Comparison of ENCODE assay signal across 20 cellular contexts in the genomic region with DNA sequence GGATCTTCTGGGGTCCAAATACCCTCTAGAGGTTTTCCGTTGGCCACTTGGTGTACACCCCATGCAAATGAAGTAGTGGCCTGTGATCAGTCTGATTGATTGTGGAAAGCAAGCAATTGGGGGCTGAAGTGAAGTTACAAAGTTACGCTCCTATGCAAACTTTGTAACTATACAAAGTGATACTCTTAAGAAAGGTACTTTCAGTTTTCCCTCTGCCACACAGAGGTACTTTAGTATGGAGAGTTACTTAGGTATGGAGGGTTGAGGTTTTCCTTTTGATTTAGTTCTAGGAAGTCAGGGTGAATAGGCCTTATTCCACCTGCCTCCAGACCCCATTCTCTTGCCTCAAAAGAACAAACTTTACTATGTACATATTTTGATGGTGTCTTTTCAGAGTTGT. TPM values are rescaled to one million over a fixed set of nuclear protein-coding genes. Genes with fewer than 3 reads are reported as not detected.
DNase-seq lines count a peak whose midpoint lies in the region; ATAC-seq and TF ChIP-seq lines count a peak whose summit lies in the region.
"Had no signal": no experiment of that assay in that cellular context is flagged by ENCODE, and none has a peak within 500 bp of the region (broad histone marks: within the 10 kb centered on the region; RNA-seq: fewer than 3 reads in every experiment).

No MANE protein-coding gene starts in this region.

- H3K4me3 Mint-ChIP-seq in activated CD4-positive, alpha-beta T cell treated with anti-CD3 and anti-CD28 coated beads for 36 hours, result no peak overlapping the region
- H3K4me3 Mint-ChIP-seq in T-helper 17 cell, result peak overlapping the region; percentile 36
- H3K4me3 Mint-ChIP-seq in naive thymus-derived CD8-positive, alpha-beta T cell, result peak overlapping the region in 6 of 10 donors; percentile 6 to 47 (median 36)
- H3K4me3 Mint-ChIP-seq: neural progenitor cell had no signal

- no peak for DNase-seq in activated CD4-positive, alpha-beta T cell treated with anti-CD3 and anti-CD28 coated beads for 36 hours
- no peak for DNase-seq in activated CD4-positive, alpha-beta T cell treated with anti-CD3 and anti-CD28 coated beads, Interleukin-2, amount 50 U/mL, for 4 hours
- no peak for DNase-seq in T-helper 17 cell
- no peak for DNase-seq in naive thymus-derived CD8-positive, alpha-beta T cell
- no peak for DNase-seq in BE2C
- no peak for DNase-seq in islet precursor cell
- DNase-seq in activated CD4-positive, CD25-positive, alpha-beta regulatory T cell treated with anti-CD3 and anti-CD28 coated beads, Interleukin-2, amount 50 U/mL, for 72 hours, result no peak
- DNase-seq: amygdala; C1 segment of cervical spinal cord; effector CD8-positive, alpha-beta T cell; GM23248; heart left ventricle; NCI-H1436 treated with DMSO at 0.1 percent for 48 hours; NCI-H2171 treated with DMSO at 0.1 percent for 48 hours; NCI-H748 treated with DMSO at 0.1 percent for 48 hours; PC-3; stomach had no signal

- H3K4me1 Mint-ChIP-seq in activated CD4-positive, alpha-beta T cell treated with anti-CD3 and anti-CD28 coated beads for 36 hours, result peaks cover 57% of the 10 kb centered on the region
- peaks cover 26% of the 10 kb centered on the region for H3K4me1 Mint-ChIP-seq in T-helper 17 cell
- H3K4me1 Mint-ChIP-seq in naive thymus-derived CD8-positive, alpha-beta T cell, result peaks cover 16 to 75% (median 54%) of the 10 kb centered on the region in 4 donors
- H3K4me1 Mint-ChIP-seq: neural progenitor cell had no signal

- H3K9me3 ChIP-seq in T-helper 17 cell (ENCODE audit: control insufficient read depth, low read length, poor library complexity, severe bottlenecking) (no peaks in the 10 kb centered on the region), BE2C (no peaks in the 10 kb centered on the region)
- H3K9me3 ChIP-seq: heart left ventricle, stomach had no signal

- peaks cover 10% of the 10 kb centered on the region for H3K36me3 Mint-ChIP-seq in activated CD4-positive, alpha-beta T cell treated with anti-CD3 and anti-CD28 coated beads for 36 hours (ENCODE audit: low read depth)
- H3K36me3 Mint-ChIP-seq in T-helper 17 cell (ENCODE audit: low read depth), result no peaks in the 10 kb centered on the region
- H3K36me3 Mint-ChIP-seq in naive thymus-derived CD8-positive, alpha-beta T cell, result peaks cover 0 to 13% (median 0%) of the 10 kb centered on the region in 3 donors

- CTCF ChIA-PET in activated CD4-positive, alpha-beta T cell treated with anti-CD3 and anti-CD28 coated beads for 36 hours (lab: Charles Lee), result no interaction called here

- no peaks in the 10 kb centered on the region for H3K27me3 Mint-ChIP-seq in activated CD4-positive, alpha-beta T cell treated with anti-CD3 and anti-CD28 coated beads for 36 hours
- no peaks in the 10 kb centered on the region for H3K27me3 Mint-ChIP-seq in T-helper 17 cell
- no peaks in the 10 kb centered on the region for H3K27me3 Mint-ChIP-seq in naive thymus-derived CD8-positive, alpha-beta T cell

- no peak for TF ChIP-seq CTCF in BE2C (IDR thresholded peaks at IDR 0.05; ENCODE audit: low read depth, low read length)

- intact Hi-C loops in activated CD4-positive, alpha-beta T cell treated with anti-CD3 and anti-CD28 coated beads for 36 hours (cut with DNase I, micrococcal nuclease), result no loop called here

- no peaks in the 10 kb centered on the region for H3K4me1 ChIP-seq in BE2C
- H3K4me1 ChIP-seq: neural progenitor cell had no signal

- POLR2A ChIA-PET in activated CD4-positive, alpha-beta T cell treated with anti-CD3 and anti-CD28 coated beads for 36 hours (lab: Charles Lee), result no interaction called here
- POLR2A ChIA-PET in naive thymus-derived CD8-positive, alpha-beta T cell (lab: Charles Lee), result no interaction called here

- no peak overlapping the region for H3K4me3 ChIP-seq in BE2C (ENCODE audit: low read depth, low read length)
- H3K4me3 ChIP-seq: GM23248, heart left ventricle, neural progenitor cell, stomach had no signal

- H3K27me3 ChIP-seq in BE2C, result no peaks in the 10 kb centered on the region
- H3K27me3 ChIP-seq: heart left ventricle, neural progenitor cell, stomach had no signal

- peak overlapping the region; percentile 33 for H3K27ac Mint-ChIP-seq in activated CD4-positive, alpha-beta T cell treated with anti-CD3 and anti-CD28 coated beads for 36 hours
- no peak overlapping the region for H3K27ac Mint-ChIP-seq in T-helper 17 cell
- H3K27ac Mint-ChIP-seq in naive thymus-derived CD8-positive, alpha-beta T cell, result peak overlapping the region in 6 of 10 donors; percentile 40 to 83 (median 64)
- H3K27ac Mint-ChIP-seq: activated T-helper 2 cell treated with anti-CD3 and anti-CD28 coated beads, Interferon-gamma antibody, Interleukin-2, Interleukin-4, amounts not matched to agents 10 μg/mL and 5 μg/mL and 100 μg/mL, durations not matched to agents 14 hours and 24 hours and 36 hours; neural progenitor cell had no signal

- ATAC-seq in activated CD4-positive, alpha-beta T cell treated with anti-CD3 and anti-CD28 coated beads for 36 hours, result peak; percentile 42
- peak; percentile 67 for ATAC-seq in GM21390 (IDR thresholded peaks at IDR 0.05; ENCODE audit: unreplicated experiment)
- ATAC-seq in T-helper 17 cell, result peak; percentile 40
- no peak for ATAC-seq in naive thymus-derived CD8-positive, alpha-beta T cell
- ATAC-seq: heart left ventricle, PC-3 had no signal

- H3K36me3 ChIP-seq in BE2C, result no peaks in the 10 kb centered on the region
- H3K36me3 ChIP-seq: heart left ventricle, neural progenitor cell, stomach had no signal

- no peaks in the 10 kb centered on the region for H3K9me3 Mint-ChIP-seq in activated CD4-positive, alpha-beta T cell treated with anti-CD3 and anti-CD28 coated beads for 36 hours (ENCODE audit: low read depth)
- H3K9me3 Mint-ChIP-seq in naive thymus-derived CD8-positive, alpha-beta T cell, result no peaks in the 10 kb centered on the region
- H3K9me3 Mint-ChIP-seq: activated T-helper 2 cell treated with anti-CD3 and anti-CD28 coated beads, Interferon-gamma antibody, Interleukin-2, Interleukin-4, amounts not matched to agents 10 μg/mL and 5 μg/mL and 100 μg/mL, durations not matched to agents 14 hours and 24 hours and 36 hours had no signal

RNA-seq across cellular contexts. Expression of gene STAG2, which starts 28.7 kb away (rescaled TPM):
- 100 to 1,000 TPM in 1 of 2 experiments, 10 to 100 TPM in 1; 91.1 to 104 TPM for total RNA-seq in activated CD4-positive, alpha-beta T cell treated with anti-CD3 and anti-CD28 coated beads for 36 hours
- 10 to 100 TPM; 77.2 to 81.3 TPM for total RNA-seq in T-helper 17 cell
- total RNA-seq in naive thymus-derived CD8-positive, alpha-beta T cell, result 100 to 1,000 TPM; 131 to 146 TPM
- 10 to 100 TPM; 58.2 to 67.7 (median 64.0) TPM for polyA plus RNA-seq in naive thymus-derived CD8-positive, alpha-beta T cell
- polyA plus RNA-seq in BE2C (2012; ENCODE audit: insufficient read depth, insufficient read length, low read depth), result 33.1 TPM

Comparison
In these comparisons a context has a peak if more than half of its experiments do, and no peak if none do; other contexts are left out.
1. ATAC-seq: peak in activated CD4-positive, alpha-beta T cell treated with anti-CD3 and anti-CD28 coated beads for 36 hours (single experiment), GM21390 (single experiment) and T-helper 17 cell (single experiment); none in naive thymus-derived CD8-positive, alpha-beta T cell (0 of 2).